In the genomic region with DNA sequence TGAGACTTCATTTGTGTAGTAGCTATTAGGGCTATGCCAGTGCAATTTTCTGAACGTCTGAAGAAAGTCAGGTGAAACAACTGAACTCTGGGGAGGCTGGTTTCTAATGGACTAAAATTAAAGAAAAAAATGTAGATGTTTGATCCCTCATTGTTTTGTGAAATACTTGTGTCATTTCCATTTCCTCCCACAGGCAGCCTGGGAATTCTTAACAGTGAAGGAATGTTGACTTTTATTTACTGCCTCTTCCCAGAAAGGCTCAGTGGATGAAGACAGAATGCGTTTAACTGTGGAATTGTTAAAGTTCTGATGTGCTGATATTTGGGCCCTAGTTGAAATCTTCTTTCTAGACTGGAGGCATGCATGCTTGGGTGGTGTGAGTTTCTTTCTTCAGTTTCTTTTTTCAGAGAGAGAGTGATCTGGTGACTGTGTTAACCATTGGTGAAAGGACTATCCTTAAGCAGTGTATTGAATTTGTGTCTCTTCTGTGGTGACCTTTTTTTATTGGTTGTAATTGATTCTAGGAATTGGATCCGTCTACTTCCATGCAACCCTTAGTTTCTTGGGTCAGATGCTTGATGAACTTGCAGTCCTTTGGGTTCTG, we compare ENCODE assay signal across 2 cellular contexts.
TF ChIP-seq lines count a peak whose summit lies in the region.

No MANE protein-coding gene starts in this region.

TF ChIP-seq in liver, 16 proteins besides CTCF, POLR2A, EP300 and RAD21:
- TF ChIP-seq SP1 (IDR thresholded peaks at IDR 0.05) (no peak), NR2F2 (IDR thresholded peaks at IDR 0.05) (peak; percentile 35), JUND (IDR thresholded peaks at IDR 0.05) (no peak), RXRA (IDR thresholded peaks at IDR 0.05) (no peak), FOXA1 (IDR thresholded peaks at IDR 0.05) (no peak), FOXA2 (IDR thresholded peaks at IDR 0.05) (no peak), HNF4A (conservative IDR thresholded peaks at IDR 0.05) (no peak), TAF1 (conservative IDR thresholded peaks at IDR 0.05) (no peak), YY1 (IDR thresholded peaks at IDR 0.05) (no peak)

TF ChIP-seq in HepG2, 621 proteins besides CTCF, POLR2A, EP300 and RAD21:
- TF ChIP-seq MED8 (CRISPR knock-in tag; IDR thresholded peaks at IDR 0.05; ENCODE audit: insufficient replicate concordance) (no peak), PBX2 (CRISPR knock-in tag; IDR thresholded peaks at IDR 0.05) (no peak), ZNF205 (CRISPR knock-in tag; IDR thresholded peaks at IDR 0.05) (no peak), ARID3A (IDR thresholded peaks at IDR 0.05; ENCODE audit: low read depth, low read length) (no peak), ZXDC (CRISPR knock-in tag; IDR thresholded peaks at IDR 0.05) (no peak), SATB2 (CRISPR knock-in tag; IDR thresholded peaks at IDR 0.05) (no peak), ZNF207 (IDR thresholded peaks at IDR 0.05; ENCODE audit: borderline replicate concordance) (no peak), ZNF780A (CRISPR knock-in tag; IDR thresholded peaks at IDR 0.05) (no peak), ZNF24 (IDR thresholded peaks at IDR 0.05) (no peak), YEATS4 (CRISPR knock-in tag; IDR thresholded peaks at IDR 0.05; ENCODE audit: borderline replicate concordance) (no peak), RFXANK (CRISPR knock-in tag; IDR thresholded peaks at IDR 0.05) (no peak), HNF1A (IDR thresholded peaks at IDR 0.05; ENCODE audit: low read depth) (no peak), HNF1A (CRISPR knock-in tag; IDR thresholded peaks at IDR 0.05; ENCODE audit: borderline replicate concordance) (no peak), MAX (IDR thresholded peaks at IDR 0.05) (no peak), ZNF549 (CRISPR knock-in tag; IDR thresholded peaks at IDR 0.05) (no peak), TBX3 (IDR thresholded peaks at IDR 0.05; ENCODE audit: borderline replicate concordance) (no peak), ARNT2 (CRISPR knock-in tag; IDR thresholded peaks at IDR 0.05; ENCODE audit: low read depth) (no peak), U2AF1 (optimal IDR thresholded peaks at IDR 0.05; ENCODE audit: low read depth, low read length) (no peak)
- TF ChIP-seq, protein P1, sequence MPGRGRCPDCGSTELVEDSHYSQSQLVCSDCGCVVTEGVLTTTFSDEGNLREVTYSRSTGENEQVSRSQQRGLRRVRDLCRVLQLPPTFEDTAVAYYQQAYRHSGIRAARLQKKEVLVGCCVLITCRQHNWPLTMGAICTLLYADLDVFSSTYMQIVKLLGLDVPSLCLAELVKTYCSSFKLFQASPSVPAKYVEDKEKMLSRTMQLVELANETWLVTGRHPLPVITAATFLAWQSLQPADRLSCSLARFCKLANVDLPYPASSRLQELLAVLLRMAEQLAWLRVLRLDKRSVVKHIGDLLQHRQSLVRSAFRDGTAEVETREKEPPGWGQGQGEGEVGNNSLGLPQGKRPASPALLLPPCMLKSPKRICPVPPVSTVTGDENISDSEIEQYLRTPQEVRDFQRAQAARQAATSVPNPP (CRISPR knock-in tag; IDR thresholded peaks at IDR 0.05), result no peak
- TF ChIP-seq, protein P2, sequence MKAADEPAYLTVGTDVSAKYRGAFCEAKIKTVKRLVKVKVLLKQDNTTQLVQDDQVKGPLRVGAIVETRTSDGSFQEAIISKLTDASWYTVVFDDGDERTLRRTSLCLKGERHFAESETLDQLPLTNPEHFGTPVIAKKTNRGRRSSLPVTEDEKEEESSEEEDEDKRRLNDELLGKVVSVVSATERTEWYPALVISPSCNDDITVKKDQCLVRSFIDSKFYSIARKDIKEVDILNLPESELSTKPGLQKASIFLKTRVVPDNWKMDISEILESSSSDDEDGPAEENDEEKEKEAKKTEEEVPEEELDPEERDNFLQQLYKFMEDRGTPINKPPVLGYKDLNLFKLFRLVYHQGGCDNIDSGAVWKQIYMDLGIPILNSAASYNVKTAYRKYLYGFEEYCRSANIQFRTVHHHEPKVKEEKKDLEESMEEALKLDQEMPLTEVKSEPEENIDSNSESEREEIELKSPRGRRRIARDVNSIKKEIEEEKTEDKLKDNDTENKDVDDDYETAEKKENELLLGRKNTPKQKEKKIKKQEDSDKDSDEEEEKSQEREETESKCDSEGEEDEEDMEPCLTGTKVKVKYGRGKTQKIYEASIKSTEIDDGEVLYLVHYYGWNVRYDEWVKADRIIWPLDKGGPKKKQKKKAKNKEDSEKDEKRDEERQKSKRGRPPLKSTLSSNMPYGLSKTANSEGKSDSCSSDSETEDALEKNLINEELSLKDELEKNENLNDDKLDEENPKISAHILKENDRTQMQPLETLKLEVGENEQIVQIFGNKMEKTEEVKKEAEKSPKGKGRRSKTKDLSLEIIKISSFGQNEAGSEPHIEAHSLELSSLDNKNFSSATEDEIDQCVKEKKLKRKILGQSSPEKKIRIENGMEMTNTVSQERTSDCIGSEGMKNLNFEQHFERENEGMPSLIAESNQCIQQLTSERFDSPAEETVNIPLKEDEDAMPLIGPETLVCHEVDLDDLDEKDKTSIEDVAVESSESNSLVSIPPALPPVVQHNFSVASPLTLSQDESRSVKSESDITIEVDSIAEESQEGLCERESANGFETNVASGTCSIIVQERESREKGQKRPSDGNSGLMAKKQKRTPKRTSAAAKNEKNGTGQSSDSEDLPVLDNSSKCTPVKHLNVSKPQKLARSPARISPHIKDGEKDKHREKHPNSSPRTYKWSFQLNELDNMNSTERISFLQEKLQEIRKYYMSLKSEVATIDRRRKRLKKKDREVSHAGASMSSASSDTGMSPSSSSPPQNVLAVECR (CRISPR knock-in tag; IDR thresholded peaks at IDR 0.05; ENCODE audit: borderline replicate concordance), result no peak
- TF ChIP-seq, protein P3, sequence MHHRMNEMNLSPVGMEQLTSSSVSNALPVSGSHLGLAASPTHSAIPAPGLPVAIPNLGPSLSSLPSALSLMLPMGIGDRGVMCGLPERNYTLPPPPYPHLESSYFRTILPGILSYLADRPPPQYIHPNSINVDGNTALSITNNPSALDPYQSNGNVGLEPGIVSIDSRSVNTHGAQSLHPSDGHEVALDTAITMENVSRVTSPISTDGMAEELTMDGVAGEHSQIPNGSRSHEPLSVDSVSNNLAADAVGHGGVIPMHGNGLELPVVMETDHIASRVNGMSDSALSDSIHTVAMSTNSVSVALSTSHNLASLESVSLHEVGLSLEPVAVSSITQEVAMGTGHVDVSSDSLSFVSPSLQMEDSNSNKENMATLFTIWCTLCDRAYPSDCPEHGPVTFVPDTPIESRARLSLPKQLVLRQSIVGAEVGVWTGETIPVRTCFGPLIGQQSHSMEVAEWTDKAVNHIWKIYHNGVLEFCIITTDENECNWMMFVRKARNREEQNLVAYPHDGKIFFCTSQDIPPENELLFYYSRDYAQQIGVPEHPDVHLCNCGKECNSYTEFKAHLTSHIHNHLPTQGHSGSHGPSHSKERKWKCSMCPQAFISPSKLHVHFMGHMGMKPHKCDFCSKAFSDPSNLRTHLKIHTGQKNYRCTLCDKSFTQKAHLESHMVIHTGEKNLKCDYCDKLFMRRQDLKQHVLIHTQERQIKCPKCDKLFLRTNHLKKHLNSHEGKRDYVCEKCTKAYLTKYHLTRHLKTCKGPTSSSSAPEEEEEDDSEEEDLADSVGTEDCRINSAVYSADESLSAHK (CRISPR knock-in tag; IDR thresholded peaks at IDR 0.05; ENCODE audit: borderline replicate concordance), result no peak
